15 cellular contexts compared by ENCODE assay signal in genomic region chr1:2340086-2340917, GRCh38.
"Had no signal": no experiment of that assay in that cellular context is flagged by ENCODE, and none has a peak within 500 bp of the region (broad histone marks: within the 10 kb centered on the region; RNA-seq: fewer than 3 reads in every experiment).

No MANE protein-coding gene starts in this region.

- H3K27me3 ChIP-seq: esophagus muscularis mucosa, gastrocnemius medialis had no signal

- H3K4me2 ChIP-seq: smooth muscle cell had no signal

- H3K9me3 ChIP-seq: esophagus muscularis mucosa, gastrocnemius medialis had no signal

- H3K27me3 Mint-ChIP-seq: central memory CD8-positive, alpha-beta T cell had no signal

- H3K9me3 Mint-ChIP-seq: central memory CD8-positive, alpha-beta T cell; mesothelial cell of epicardium; natural killer cell had no signal

- H3K4me3 Mint-ChIP-seq: central memory CD8-positive, alpha-beta T cell; mesothelial cell of epicardium; natural killer cell had no signal

- H3K36me3 ChIP-seq: esophagus muscularis mucosa, gastrocnemius medialis had no signal

- H3K4me3 ChIP-seq: esophagus muscularis mucosa, gastrocnemius medialis, smooth muscle cell had no signal

- H3K27ac Mint-ChIP-seq: mesothelial cell of epicardium, natural killer cell had no signal

- H3K4me1 ChIP-seq: esophagus muscularis mucosa, gastrocnemius medialis had no signal

- H3K36me3 Mint-ChIP-seq: mesothelial cell of epicardium, natural killer cell had no signal

- FAIRE-seq: endometrium, keratinocyte had no signal

- H3K4me1 Mint-ChIP-seq: central memory CD8-positive, alpha-beta T cell; natural killer cell had no signal

- H3K27ac ChIP-seq: epithelial cell of prostate, esophagus muscularis mucosa, gastrocnemius medialis had no signal

- ATAC-seq: gastrocnemius medialis, left colon, natural killer cell had no signal

- DNase-seq: effector memory CD4-positive, alpha-beta T cell; gastrocnemius medialis; left colon; mammary epithelial cell; natural killer cell; stimulated activated CD4-positive, alpha-beta T cell treated with anti-CD3 and anti-CD28 coated beads, Interleukin-2, amount 100 ng/mL, for 48 hours; stimulated activated naive CD4-positive, alpha-beta T cell treated with Interleukin-2 at 50 U/mL for 16 hours; trophoblast cell had no signal
